ENCODE assay signal across 26 cellular contexts in the genomic region with DNA sequence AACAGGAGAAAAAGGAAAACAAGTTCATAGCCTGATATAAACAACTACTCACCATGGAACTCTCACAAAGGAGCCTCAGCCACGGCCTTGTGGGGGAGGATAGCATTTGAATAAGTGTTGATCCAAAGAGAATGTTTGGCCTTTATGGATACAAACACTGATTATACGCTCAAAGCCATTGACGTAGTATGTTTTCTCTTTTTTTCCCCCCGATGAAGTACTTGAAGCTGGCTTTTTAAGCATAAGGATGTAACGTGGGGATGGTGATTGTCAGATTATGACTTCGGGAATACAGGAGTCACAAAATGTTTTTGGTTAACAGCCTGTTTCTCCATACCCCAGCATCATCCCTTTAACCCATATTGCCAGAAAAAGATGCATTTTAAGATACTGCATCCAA.
"Had no signal": no experiment of that assay in that cellular context is flagged by ENCODE, and none has a peak within 500 bp of the region (broad histone marks: within the 10 kb centered on the region; RNA-seq: fewer than 3 reads in every experiment).

No MANE protein-coding gene starts in this region.

- H3K4me1 ChIP-seq: breast epithelium, parathyroid adenoma, spleen had no signal

- H3K27ac Mint-ChIP-seq: activated CD4-positive, alpha-beta memory T cell treated with anti-CD3 and anti-CD28 coated beads for 36 hours; activated CD4-positive, alpha-beta T cell treated with anti-CD3 and anti-CD28 coated beads, Interleukin-2, amount 10 ng/mL, durations not matched to agents 24 days and 14 days; naive thymus-derived CD4-positive, alpha-beta T cell; T-helper 17 cell; type B pancreatic cell had no signal

- H3K79me2 ChIP-seq: parathyroid adenoma had no signal

- H2AFZ ChIP-seq: parathyroid adenoma had no signal

- H3K4me1 Mint-ChIP-seq: activated CD4-positive, alpha-beta T cell treated with anti-CD3 and anti-CD28 coated beads, Interleukin-2, amount 10 ng/mL, durations not matched to agents 24 days and 14 days; T-helper 17 cell had no signal

- H3K36me3 Mint-ChIP-seq: activated CD4-positive, alpha-beta memory T cell treated with anti-CD3 and anti-CD28 coated beads for 36 hours had no signal

- H3K27me3 ChIP-seq: breast epithelium, esophagus squamous epithelium, vagina had no signal

- H3K36me3 ChIP-seq: breast epithelium, esophagus squamous epithelium, spleen, thoracic aorta, vagina had no signal

- DNase-seq: activated CD4-positive, alpha-beta memory T cell treated with anti-CD3 and anti-CD28 coated beads for 36 hours; activated CD4-positive, alpha-beta T cell treated with anti-CD3 and anti-CD28 coated beads, Interleukin-2, amount 10 ng/mL, durations not matched to agents 24 days and 14 days; activated CD4-positive, CD25-positive, alpha-beta regulatory T cell treated with anti-CD3 and anti-CD28 coated beads, Interleukin-2, amount 50 U/mL, for 72 hours; activated CD8-positive, alpha-beta memory T cell treated with anti-CD3 and anti-CD28 coated beads, Interleukin-2, amount 50 U/mL, for 4 hours; activated gamma-delta T cell treated with Interleukin-2 at 50 U/mL for 16 hours; activated naive CD4-positive, alpha-beta T cell treated with anti-CD3 and anti-CD28 coated beads, Interleukin-2, amount 50 U/mL, for 16 hours; activated T-cell treated with anti-CD3 and anti-CD28 coated beads, Interleukin-2, amount 50 U/mL, for 1 hour; amygdala; dermis blood vessel endothelial cell; effector CD8-positive, alpha-beta T cell; esophagus squamous epithelium; islet precursor cell; midbrain; naive thymus-derived CD4-positive, alpha-beta T cell; nucleus accumbens; psoas muscle; spleen; stimulated activated naive CD4-positive, alpha-beta T cell treated with Interleukin-2 at 50 U/mL for 16 hours; T-helper 17 cell had no signal

- H3K9me3 Mint-ChIP-seq: activated CD4-positive, alpha-beta memory T cell treated with anti-CD3 and anti-CD28 coated beads for 36 hours; naive thymus-derived CD4-positive, alpha-beta T cell had no signal

- H3K4me3 ChIP-seq: breast epithelium, esophagus squamous epithelium, psoas muscle, spleen, thoracic aorta, vagina had no signal

- H3K4me3 Mint-ChIP-seq: activated CD4-positive, alpha-beta memory T cell treated with anti-CD3 and anti-CD28 coated beads for 36 hours; activated CD4-positive, alpha-beta T cell treated with anti-CD3 and anti-CD28 coated beads, Interleukin-2, amount 10 ng/mL, durations not matched to agents 24 days and 14 days; naive thymus-derived CD4-positive, alpha-beta T cell; neural crest cell; T-helper 17 cell; type B pancreatic cell had no signal

- ATAC-seq: naive thymus-derived CD4-positive, alpha-beta T cell; psoas muscle; T-helper 17 cell had no signal

- H3K27ac ChIP-seq: breast epithelium, epithelial cell of prostate, esophagus squamous epithelium, parathyroid adenoma, psoas muscle, spleen, thoracic aorta, vagina had no signal
